Comparison of ENCODE assay signal across 1 cellular context in genomic region chr11:72225411-72225951, GRCh38.
TF ChIP-seq lines count a peak whose summit lies in the region.

No MANE protein-coding gene starts in this region.

TF ChIP-seq in IMR-90, 13 proteins besides CTCF, POLR2A, EP300 and RAD21:
- TF ChIP-seq CEBPB (IDR thresholded peaks at IDR 0.05; ENCODE audit: low read depth, low read length) (no peak), MAFK (IDR thresholded peaks at IDR 0.05; ENCODE audit: low read depth, low read length) (no peak), RCOR1 (IDR thresholded peaks at IDR 0.05; ENCODE audit: insufficient replicate concordance, low read length) (no peak), NFE2L2 (IDR thresholded peaks at IDR 0.05; ENCODE audit: low read depth, low read length) (no peak), MAZ (IDR thresholded peaks at IDR 0.05; ENCODE audit: borderline replicate concordance, low read depth, low read length) (no peak), MXI1 (IDR thresholded peaks at IDR 0.05; ENCODE audit: borderline replicate concordance, low read depth, low read length) (no peak), SMC3 (IDR thresholded peaks at IDR 0.05; ENCODE audit: low read depth, low read length) (no peak), FOS (IDR thresholded peaks at IDR 0.05; ENCODE audit: low read depth, low read length) (no peak), RFX5 (IDR thresholded peaks at IDR 0.05; ENCODE audit: low read depth, low read length) (no peak), CHD1 (IDR thresholded peaks at IDR 0.05; ENCODE audit: low read depth, low read length) (no peak), BHLHE40 (IDR thresholded peaks at IDR 0.05; ENCODE audit: low read depth, low read length) (no peak)
- TF ChIP-seq, protein P1, sequence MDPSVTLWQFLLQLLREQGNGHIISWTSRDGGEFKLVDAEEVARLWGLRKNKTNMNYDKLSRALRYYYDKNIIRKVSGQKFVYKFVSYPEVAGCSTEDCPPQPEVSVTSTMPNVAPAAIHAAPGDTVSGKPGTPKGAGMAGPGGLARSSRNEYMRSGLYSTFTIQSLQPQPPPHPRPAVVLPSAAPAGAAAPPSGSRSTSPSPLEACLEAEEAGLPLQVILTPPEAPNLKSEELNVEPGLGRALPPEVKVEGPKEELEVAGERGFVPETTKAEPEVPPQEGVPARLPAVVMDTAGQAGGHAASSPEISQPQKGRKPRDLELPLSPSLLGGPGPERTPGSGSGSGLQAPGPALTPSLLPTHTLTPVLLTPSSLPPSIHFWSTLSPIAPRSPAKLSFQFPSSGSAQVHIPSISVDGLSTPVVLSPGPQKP (IDR thresholded peaks at IDR 0.05; ENCODE audit: borderline replicate concordance, low read depth, low read length), result no peak
- TF ChIP-seq, protein P2, sequence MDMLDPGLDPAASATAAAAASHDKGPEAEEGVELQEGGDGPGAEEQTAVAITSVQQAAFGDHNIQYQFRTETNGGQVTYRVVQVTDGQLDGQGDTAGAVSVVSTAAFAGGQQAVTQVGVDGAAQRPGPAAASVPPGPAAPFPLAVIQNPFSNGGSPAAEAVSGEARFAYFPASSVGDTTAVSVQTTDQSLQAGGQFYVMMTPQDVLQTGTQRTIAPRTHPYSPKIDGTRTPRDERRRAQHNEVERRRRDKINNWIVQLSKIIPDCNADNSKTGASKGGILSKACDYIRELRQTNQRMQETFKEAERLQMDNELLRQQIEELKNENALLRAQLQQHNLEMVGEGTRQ (IDR thresholded peaks at IDR 0.05; ENCODE audit: low read depth, low read length), result no peak
